Comparison of ENCODE assay signal across 8 cellular contexts in the genomic region with DNA sequence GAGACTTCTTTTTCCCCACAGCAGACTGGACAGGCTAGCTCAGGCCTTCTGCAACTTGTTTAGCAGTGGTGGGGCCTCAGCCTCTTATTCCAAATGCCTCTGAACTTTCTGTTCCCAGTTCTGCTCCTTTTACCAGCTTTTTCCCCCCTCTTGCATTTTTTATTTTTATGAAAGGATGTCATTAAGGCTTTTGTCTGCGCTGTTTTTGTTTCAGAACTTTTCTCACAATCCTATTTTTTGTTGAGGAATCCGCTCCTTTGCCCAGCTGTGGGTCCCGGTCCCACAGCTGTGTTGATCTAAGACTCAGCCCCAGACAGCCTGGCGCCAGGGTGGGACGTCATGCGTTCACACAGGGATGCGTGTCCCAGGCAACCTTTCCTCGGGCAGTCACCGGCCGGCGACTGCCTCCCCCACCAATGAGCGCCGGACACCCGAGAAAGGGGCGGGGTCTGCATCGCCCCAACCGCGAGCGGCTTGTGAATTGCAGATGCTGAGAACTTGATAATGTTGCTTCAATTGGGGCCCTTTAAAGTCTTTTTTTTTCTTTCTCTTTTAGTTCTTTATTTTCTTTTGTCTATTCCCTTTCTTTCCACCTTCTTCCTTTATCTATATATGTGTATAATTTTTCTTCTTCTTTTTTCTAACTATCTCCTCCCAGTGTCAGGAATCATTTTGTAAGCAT. TPM values are rescaled to one million over a fixed set of nuclear protein-coding genes. Genes with fewer than 3 reads are reported as not detected.
DNase-seq lines count a peak whose midpoint lies in the region; ATAC-seq and TF ChIP-seq lines count a peak whose summit lies in the region.

No MANE protein-coding gene starts in this region.

- H3K36me3 Mint-ChIP-seq in central memory CD8-positive, alpha-beta T cell (ENCODE audit: insufficient read depth): peaks cover 12% of the 10 kb centered on the region

- no peaks in the 10 kb centered on the region for H3K9me3 Mint-ChIP-seq in central memory CD8-positive, alpha-beta T cell

- no peak overlapping the region for H3K4me3 Mint-ChIP-seq in central memory CD8-positive, alpha-beta T cell

- peak overlapping the region; percentile 13 for H3K4me3 ChIP-seq in skeletal muscle cell (ENCODE audit: low read depth, low read length)

- peak overlapping the region; percentile 89 for H3K27ac Mint-ChIP-seq in central memory CD8-positive, alpha-beta T cell (ENCODE audit: low read depth)

- peaks cover 28% of the 10 kb centered on the region for H3K4me1 Mint-ChIP-seq in central memory CD8-positive, alpha-beta T cell

- no peak for ATAC-seq in central memory CD8-positive, alpha-beta T cell (replicated peaks; ENCODE audit: extremely low read depth, poor library complexity, severe bottlenecking)
- no peak for ATAC-seq in GM21825 (IDR thresholded peaks at IDR 0.05; ENCODE audit: unreplicated experiment)

- DNase-seq in DMS153 treated with DMSO at 0.1 percent for 48 hours (lab: John Stamatoyannopoulos, UW; ENCODE audit: unreplicated experiment) (peak; percentile 94), KBM-7 (peak; percentile 92), islet precursor cell (peak; percentile 99), skeletal muscle cell (ENCODE audit: low read depth) (peak; percentile 98)
- DNase-seq in central memory CD8-positive, alpha-beta T cell (ENCODE audit: low spot score in 2 of 2): no peak
- no peak for DNase-seq in stimulated activated CD4-positive, alpha-beta T cell treated with anti-CD3 and anti-CD28 coated beads, Interleukin-4, amount 100 ng/mL, for 24 hours

- peaks cover 38% of the 10 kb centered on the region for H3K27me3 Mint-ChIP-seq in central memory CD8-positive, alpha-beta T cell

- in situ Hi-C loops in KBM-7 (cut with MboI; ENCODE audit: low pct_unique_long_range_greater_than_20kb, low sequenced_read_pairs): no loop called here

TF ChIP-seq in PFSK-1, 5 proteins besides CTCF, POLR2A, EP300 and RAD21:
- TF ChIP-seq, protein P1, sequence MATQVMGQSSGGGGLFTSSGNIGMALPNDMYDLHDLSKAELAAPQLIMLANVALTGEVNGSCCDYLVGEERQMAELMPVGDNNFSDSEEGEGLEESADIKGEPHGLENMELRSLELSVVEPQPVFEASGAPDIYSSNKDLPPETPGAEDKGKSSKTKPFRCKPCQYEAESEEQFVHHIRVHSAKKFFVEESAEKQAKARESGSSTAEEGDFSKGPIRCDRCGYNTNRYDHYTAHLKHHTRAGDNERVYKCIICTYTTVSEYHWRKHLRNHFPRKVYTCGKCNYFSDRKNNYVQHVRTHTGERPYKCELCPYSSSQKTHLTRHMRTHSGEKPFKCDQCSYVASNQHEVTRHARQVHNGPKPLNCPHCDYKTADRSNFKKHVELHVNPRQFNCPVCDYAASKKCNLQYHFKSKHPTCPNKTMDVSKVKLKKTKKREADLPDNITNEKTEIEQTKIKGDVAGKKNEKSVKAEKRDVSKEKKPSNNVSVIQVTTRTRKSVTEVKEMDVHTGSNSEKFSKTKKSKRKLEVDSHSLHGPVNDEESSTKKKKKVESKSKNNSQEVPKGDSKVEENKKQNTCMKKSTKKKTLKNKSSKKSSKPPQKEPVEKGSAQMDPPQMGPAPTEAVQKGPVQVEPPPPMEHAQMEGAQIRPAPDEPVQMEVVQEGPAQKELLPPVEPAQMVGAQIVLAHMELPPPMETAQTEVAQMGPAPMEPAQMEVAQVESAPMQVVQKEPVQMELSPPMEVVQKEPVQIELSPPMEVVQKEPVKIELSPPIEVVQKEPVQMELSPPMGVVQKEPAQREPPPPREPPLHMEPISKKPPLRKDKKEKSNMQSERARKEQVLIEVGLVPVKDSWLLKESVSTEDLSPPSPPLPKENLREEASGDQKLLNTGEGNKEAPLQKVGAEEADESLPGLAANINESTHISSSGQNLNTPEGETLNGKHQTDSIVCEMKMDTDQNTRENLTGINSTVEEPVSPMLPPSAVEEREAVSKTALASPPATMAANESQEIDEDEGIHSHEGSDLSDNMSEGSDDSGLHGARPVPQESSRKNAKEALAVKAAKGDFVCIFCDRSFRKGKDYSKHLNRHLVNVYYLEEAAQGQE (IDR thresholded peaks at IDR 0.05; ENCODE audit: insufficient read depth in 1 of 2, low read depth in 2 of 2, low read length in 2 of 2): no peak
- peak; percentile 74; the same call in 1 of the 2 replicates for TF ChIP-seq SIN3A (IDR thresholded peaks at IDR 0.05; ENCODE audit: borderline replicate concordance, insufficient read depth, low read length)
- peak; percentile 88 for TF ChIP-seq FOXP2 (optimal IDR thresholded peaks at IDR 0.05; ENCODE audit: borderline replicate concordance, extremely low read depth, extremely low read length, insufficient read depth)
- no peak for TF ChIP-seq POLR2AphosphoS5 (IDR thresholded peaks at IDR 0.05; ENCODE audit: low read depth, low read length)
- TF ChIP-seq TAF1 (IDR thresholded peaks at IDR 0.05; ENCODE audit: borderline replicate concordance, insufficient read depth, low read length): peak; percentile 60; the same call in 1 of the 2 replicates
TF ChIP-seq in PFSK-1: peak in this region for 3.

RNA-seq across cellular contexts. Expression of a gene that starts 3.0 kb away (rescaled TPM):
- polyA plus RNA-seq in PFSK-1 (2012; ENCODE audit: insufficient read length, low read depth): 169 TPM

RNA-seq across cellular contexts. Expression of a gene that starts 31.2 kb away (rescaled TPM):
- polyA plus RNA-seq in PFSK-1 (2012; ENCODE audit: insufficient read length, low read depth): 4.7 TPM

Comparison
In these comparisons a context has a peak if more than half of its experiments do, and no peak if none do; other contexts are left out.
1. DNase-seq: peak in DMS153 treated with DMSO at 0.1 percent for 48 hours (single experiment), KBM-7 (single experiment), islet precursor cell (single experiment) and skeletal muscle cell (single experiment); none in central memory CD8-positive, alpha-beta T cell (0 of 2) and stimulated activated CD4-positive, alpha-beta T cell treated with anti-CD3 and anti-CD28 coated beads, Interleukin-4, amount 100 ng/mL, for 24 hours (single experiment).